In genomic region chr14:100546051-100546443, GRCh38 we compare ENCODE assay signal across 1 cellular context.
TF ChIP-seq lines count a peak whose summit lies in the region.

No MANE protein-coding gene starts in this region.

TF ChIP-seq in WTC11, 78 proteins besides CTCF, POLR2A, EP300 and RAD21 (continued from another document):
- TF ChIP-seq PRRX2 (CRISPR knock-in tag; IDR thresholded peaks at IDR 0.05) (no peak), TP53 (CRISPR knock-in tag; IDR thresholded peaks at IDR 0.05) (no peak), ZNF263 (CRISPR knock-in tag; IDR thresholded peaks at IDR 0.05; ENCODE audit: low read depth) (no peak), FOXP1 (CRISPR knock-in tag; IDR thresholded peaks at IDR 0.05; ENCODE audit: borderline replicate concordance) (no peak), PRDM15 (CRISPR knock-in tag; IDR thresholded peaks at IDR 0.05) (no peak), ATF6 (CRISPR knock-in tag; IDR thresholded peaks at IDR 0.05) (no peak), ZNF416 (CRISPR knock-in tag; IDR thresholded peaks at IDR 0.05) (no peak), ZNF425 (CRISPR knock-in tag; conservative IDR thresholded peaks at IDR 0.05) (no peak), JAZF1 (CRISPR knock-in tag; IDR thresholded peaks at IDR 0.05) (no peak)
